Comparison of ENCODE assay signal across 8 cellular contexts in genomic region chr5:139197710-139198669, GRCh38. TPM values are rescaled to one million over a fixed set of nuclear protein-coding genes. Genes with fewer than 3 reads are reported as not detected.
DNase-seq lines count a peak whose midpoint lies in the region; ATAC-seq and TF ChIP-seq lines count a peak whose summit lies in the region.

Gene SIL1 (minus strand): TSS chr5:139198368. CDS start chr5:139127843, 70,525 bp downstream.

- ATAC-seq in GM21515 (IDR thresholded peaks at IDR 0.05; ENCODE audit: unreplicated experiment): peak; percentile 96

- H3F3A ChIP-seq in OCI-LY1 (ENCODE audit: insufficient read depth, low read length): no peaks in the 10 kb centered on the region

- H3K4me3 ChIP-seq in OCI-LY1 (ENCODE audit: low read depth, low read length, poor library complexity, severe bottlenecking) (peak within 1 kb of the TSS; percentile 84), mesodermal cell (ENCODE audit: extremely low read depth, insufficient read depth, low read length, poor library complexity, severe bottlenecking) (peak within 1 kb of the TSS; percentile 66)

- H3K27ac ChIP-seq in OCI-LY1 (ENCODE audit: low read depth, low read length, poor library complexity, severe bottlenecking) (peak within 1 kb of the TSS; percentile 47), mesodermal cell (ENCODE audit: low read depth, low read length, severe bottlenecking) (peak within 1 kb of the TSS; percentile 87)

- H2AFZ ChIP-seq in OCI-LY1 (ENCODE audit: low read length): 0 out of 2 replicates have a peak within 1 kb of the TSS, but pooled peaks have one; percentile 71

- no peaks in the 10 kb centered on the region for H4K20me1 ChIP-seq in OCI-LY1 (ENCODE audit: insufficient read depth, low read length)

- peak within 1 kb of the TSS; percentile 90 for H3K4me2 ChIP-seq in OCI-LY1 (ENCODE audit: low read length)

- H3K9ac ChIP-seq in OCI-LY1 (ENCODE audit: low read length): peak within 1 kb of the TSS; percentile 91

- H3K9me3 ChIP-seq in OCI-LY1 (ENCODE audit: low read length) (no peaks in the 10 kb centered on the region), mesodermal cell (ENCODE audit: control insufficient read depth, low read length) (no peaks in the 10 kb centered on the region)

- H3K4me1 ChIP-seq in OCI-LY1 (ENCODE audit: insufficient read depth, low read length, severe bottlenecking) (peaks cover 19% of the 10 kb centered on the region), mesodermal cell (ENCODE audit: control insufficient read depth, insufficient read depth, low read length, poor library complexity, severe bottlenecking) (peaks cover 4% of the 10 kb centered on the region)

- H3K27me3 ChIP-seq in OCI-LY1 (ENCODE audit: insufficient read depth, low read length): no peaks in the 10 kb centered on the region

- DNase-seq in D341Med (ENCODE audit: low spot score): peak; percentile 99
- DNase-seq in HuH-7 (ENCODE audit: low spot score): peak; percentile 89
- DNase-seq in activated CD8-positive, alpha-beta memory T cell treated with anti-CD3 and anti-CD28 coated beads, Interleukin-2, amount 50 U/mL, for 4 hours: peak; percentile 97
- DNase-seq in stimulated activated CD8-positive, alpha-beta memory T cell treated with anti-CD3 and anti-CD28 coated beads, Interleukin-15, amount 100 ng/mL, for 24 hours (ENCODE audit: low read depth): peak; percentile 97

- WGBS in mesodermal cell (ENCODE audit: insufficient coverage in 2 of 2), 2 experiments: 12 to 14% methylated on average over 18 to 30 of the region's 61 CpGs

- in situ Hi-C loops in endometrial microvascular endothelial cells (cut with HindIII; ENCODE audit: inconsistent ontology term, low pct_unique_long_range_greater_than_20kb, low sequenced_read_pairs): no loop called here

- no peak for TF ChIP-seq CTCF in OCI-LY1 (IDR thresholded peaks at IDR 0.05; ENCODE audit: low read length)

- H3K36me3 ChIP-seq in OCI-LY1 (ENCODE audit: insufficient read depth, low read length): no peaks in the 10 kb centered on the region
- no peaks in the 10 kb centered on the region for H3K36me3 ChIP-seq in mesodermal cell (ENCODE audit: control insufficient read depth, insufficient read depth, low read length)

- peaks cover 9% of the 10 kb centered on the region; the same call in 1 of the 2 replicates for H3K79me2 ChIP-seq in OCI-LY1 (ENCODE audit: insufficient read depth, low read length)

- no peaks in the 10 kb centered on the region for H3K9me2 ChIP-seq in OCI-LY1 (ENCODE audit: low read depth, low read length)

RNA-seq across cellular contexts. Expression of gene SIL1, which starts in this region (rescaled TPM):
- 42.6 TPM for total RNA-seq in endometrial microvascular endothelial cells (ENCODE audit: inconsistent ontology term)
- polyA plus RNA-seq in mesodermal cell (2013, experiment 1 of 2): 20.0 TPM
- polyA plus RNA-seq in mesodermal cell (2013, experiment 2 of 2): 18.1 TPM

Comparison
In these comparisons a context has a peak if more than half of its experiments do, and no peak if none do; other contexts are left out.
1. Peak in every context shown above with its lines: DNase-seq, ATAC-seq, H3K4me3 ChIP-seq and H3K27ac ChIP-seq.